Comparison of ENCODE assay signal across 27 cellular contexts in genomic region chr18:58988595-58988994, GRCh38.
DNase-seq lines count a peak whose midpoint lies in the region; ATAC-seq, FAIRE-seq and TF ChIP-seq lines count a peak whose summit lies in the region.
"Had no signal": no experiment of that assay in that cellular context is flagged by ENCODE, and none has a peak within 500 bp of the region (broad histone marks: within the 10 kb centered on the region; RNA-seq: fewer than 3 reads in every experiment).

No MANE protein-coding gene starts in this region.

- H3K4me3 ChIP-seq in thoracic aorta, result no peak overlapping the region
- H3K4me3 ChIP-seq: BLaER1, PC-9 had no signal

- TF ChIP-seq CTCF in D721Med (IDR thresholded peaks at IDR 0.05; ENCODE audit: insufficient read depth, missing control alignments) (no peak), thoracic aorta (IDR thresholded peaks at IDR 0.05) (no peak)

- ATAC-seq in thoracic aorta (ENCODE audit: insufficient number of reproducible peaks, low FRiP score, low read depth), result no peak
- ATAC-seq in stimulated activated naive CD8-positive, alpha-beta T cell treated with anti-CD3 and anti-CD28 coated beads, Interleukin-15, Interleukin-2, amounts not matched to agents 100 U/mL and 50 U/mL, for 24 hours, result no peak
- ATAC-seq: HCT116, HepG2 had no signal

- peaks cover 3% of the 10 kb centered on the region for H3K36me3 ChIP-seq in thoracic aorta
- H3K36me3 ChIP-seq: BLaER1 had no signal

- peaks cover 31 to 57% of the 10 kb centered on the region in 2 donors for H3K4me1 ChIP-seq in thoracic aorta (ENCODE audit: control insufficient read depth in 1 of 2, low read depth in 2 of 2)

- no peaks in the 10 kb centered on the region for H3K27me3 ChIP-seq in thoracic aorta (replicated peaks; ENCODE audit: insufficient read depth)
- H3K27me3 ChIP-seq: BLaER1 had no signal

- H3K9me3 ChIP-seq in thoracic aorta, result no peaks in the 10 kb centered on the region

- H3K27ac ChIP-seq in thoracic aorta, result peak overlapping the region; percentile 47 to 90
- H3K27ac ChIP-seq: BLaER1, PC-9 had no signal

- no peak for DNase-seq in D721Med (ENCODE audit: insufficient read length, low spot score)
- peak; percentile 57 for DNase-seq in M059J (ENCODE audit: low read depth)
- peak; percentile 37 for DNase-seq in fibroblast of peridontal ligament (ENCODE audit: extremely low read depth)
- DNase-seq in thoracic aorta (ENCODE audit: low spot score), result no peak
- DNase-seq in stimulated activated naive CD8-positive, alpha-beta T cell treated with anti-CD3 and anti-CD28 coated beads, Interleukin-15, Interleukin-2, amounts not matched to agents 100 U/mL and 50 U/mL, for 24 hours, result no peak
- no peak for DNase-seq in NCI-H1092 (lab: John Stamatoyannopoulos, UW)
- DNase-seq in KG1 (lab: John Stamatoyannopoulos, UW), result no peak
- DNase-seq: 8988T; ACHN; CD4-positive, alpha-beta T cell; DMS53; GF-D8; MM.1S; NCI-H1417; NCI-H1694; NCI-H2029 treated with DMSO at 0.1 percent for 48 hours; NCI-H446 treated with DMSO at 0.1 percent for 48 hours; NCI-H526; NCI-H82; NK-92 treated with Interleukin-12 subunit alpha and Interleukin-12 subunit beta, amount 100 ng/mL, for 24 hours; PC-9; Right ventricle myocardium superior; RPMI8226 had no signal

- FAIRE-seq in D721Med (lab: Jason Lieb, UNC), result peak; percentile 70
- FAIRE-seq: GM12891, HepG2 had no signal

Comparison
In these comparisons a context has a peak if more than half of its experiments do, and no peak if none do; other contexts are left out.
1. DNase-seq: peak in M059J (single experiment) and fibroblast of peridontal ligament (single experiment); none in D721Med (single experiment), thoracic aorta (single experiment), stimulated activated naive CD8-positive, alpha-beta T cell treated with anti-CD3 and anti-CD28 coated beads, Interleukin-15, Interleukin-2, amounts not matched to agents 100 U/mL and 50 U/mL, for 24 hours (single experiment), NCI-H1092 (single experiment) and KG1 (single experiment).